In genomic region chr13:94301487-94301886, GRCh38 we compare ENCODE assay signal across 28 cellular contexts.
"Had no signal": no experiment of that assay in that cellular context is flagged by ENCODE, and none has a peak within 500 bp of the region (broad histone marks: within the 10 kb centered on the region; RNA-seq: fewer than 3 reads in every experiment).

No MANE protein-coding gene starts in this region.

- H3K4me2 ChIP-seq: neural progenitor cell, smooth muscle cell had no signal

- DNase-seq: natural killer cell; occipital lobe; ovary; posterior cingulate gyrus; psoas muscle; right cardiac atrium; spleen; stimulated activated CD4-positive, alpha-beta T cell treated with anti-CD3 and anti-CD28 coated beads, Interleukin-12 subunit alpha, Interleukin-12 subunit beta, amount 100 ng/mL, for 4 hours; stimulated activated CD4-positive, alpha-beta T cell treated with anti-CD3 and anti-CD28 coated beads, Interleukin-1b, Interleukin-23, amount 100 ng/mL, for 48 hours; stimulated activated CD4-positive, alpha-beta T cell treated with anti-CD3 and anti-CD28 coated beads, Interleukin-4, amount 100 ng/mL, for 1 hour; stimulated activated CD4-positive, alpha-beta T cell treated with anti-CD3 and anti-CD28 coated beads, Interleukin-4, amount 100 ng/mL, for 4 hours; stimulated activated CD8-positive, alpha-beta memory T cell treated with anti-CD3 and anti-CD28 coated beads, Interleukin-4, amount 100 ng/mL, for 48 hours; stimulated activated naive CD4-positive, alpha-beta T cell; stimulated activated naive CD8-positive, alpha-beta T cell treated with anti-CD3 and anti-CD28 coated beads, Interleukin-15, amount 100 ng/mL, for 72 hours; stimulated activated naive CD8-positive, alpha-beta T cell treated with anti-CD3 and anti-CD28 coated beads, Interleukin-15, Interleukin-2, amounts not matched to agents 100 U/mL and 50 U/mL, for 24 hours; substantia nigra; testis; tibial artery; transverse colon; upper lobe of right lung; uterus had no signal

- H3K27ac ChIP-seq: neural progenitor cell, ovary, parathyroid adenoma, psoas muscle, skin epidermis, spleen, suprapubic skin, testis, tibial artery, transverse colon, upper lobe of right lung, uterus had no signal

- H2AFZ ChIP-seq: neural progenitor cell, parathyroid adenoma had no signal

- H3K4me1 ChIP-seq: parathyroid adenoma, spleen, testis, upper lobe of right lung, uterus had no signal

- H3K27me3 ChIP-seq: neural progenitor cell, ovary, spleen, suprapubic skin, testis, tibial artery, transverse colon, upper lobe of right lung, uterus had no signal

- H3K4me3 ChIP-seq: neural progenitor cell, ovary, psoas muscle, skin epidermis, smooth muscle cell, spleen, suprapubic skin, testis, tibial artery, transverse colon, upper lobe of right lung, uterus had no signal

- H3K79me2 ChIP-seq: parathyroid adenoma had no signal

- H3K9me3 ChIP-seq: ovary, psoas muscle, spleen, suprapubic skin, testis, tibial artery, transverse colon, upper lobe of right lung, uterus had no signal

- H3K9ac ChIP-seq: neural progenitor cell, parathyroid adenoma had no signal

- ATAC-seq: natural killer cell; psoas muscle; right cardiac atrium; sciatic nerve; stimulated activated memory B cell treated with anti-CD40 and anti-IgM and Interleukin-4, amounts not matched to agents 10 μg/mL and 1 μg/mL and 100 μg/mL, for 72 hours; stimulated activated naive CD8-positive, alpha-beta T cell treated with anti-CD3 and anti-CD28 coated beads, Interleukin-15, amount 100 ng/mL, for 72 hours; stimulated activated naive CD8-positive, alpha-beta T cell treated with anti-CD3 and anti-CD28 coated beads, Interleukin-15, Interleukin-2, amounts not matched to agents 100 U/mL and 50 U/mL, for 24 hours; upper lobe of right lung had no signal

- H3K36me3 ChIP-seq: neural progenitor cell, ovary, spleen, suprapubic skin, tibial artery, transverse colon, upper lobe of right lung, uterus had no signal
